8 cellular contexts compared by ENCODE assay signal in genomic region chr3:33055107-33055591, GRCh38. TPM values are rescaled to one million over a fixed set of nuclear protein-coding genes. Genes with fewer than 3 reads are reported as not detected.
DNase-seq lines count a peak whose midpoint lies in the region; ATAC-seq and TF ChIP-seq lines count a peak whose summit lies in the region.
"Not testable (repeated sequence)": the region's sequence is repeated elsewhere in the genome, so short reads cannot be mapped to it uniquely, and the experiment has no call there.

No MANE protein-coding gene starts in this region.

- CTCF ChIA-PET in activated CD4-positive, alpha-beta memory T cell treated with anti-CD3 and anti-CD28 coated beads, Interleukin-2, amount 10 ng/mL, durations not matched to agents 7 days and 5 days (lab: Charles Lee) = interaction anchor here (0.7 to 1.7 kb wide), 5 partner anchors 9 to 1920 kb away, joined by 3 to 9 read pairs (median 5); no protein-coding TSS in a partner anchor

- peaks cover 73% of the 10 kb centered on the region for H3K36me3 Mint-ChIP-seq in activated CD4-positive, alpha-beta memory T cell treated with anti-CD3 and anti-CD28 coated beads, Interleukin-2, amount 10 ng/mL, durations not matched to agents 7 days and 5 days (ENCODE audit: low read depth)
- H3K36me3 Mint-ChIP-seq in activated naive CD4-positive, alpha-beta T cell treated with anti-CD3 and anti-CD28 coated beads, Interleukin-2, amount 50 U/mL, for 72 hours = peaks cover 24 to 48% of the 10 kb centered on the region in 2 donors
- not testable (repeated sequence) for H3K36me3 Mint-ChIP-seq in natural killer cell

- peak; percentile 38 for DNase-seq in GF-D8 (lab: John Stamatoyannopoulos, UW)
- DNase-seq in KBM-7 = peak; percentile 70
- peak; percentile 17 for DNase-seq in SKM-1 treated with dmso at 0.1 percent for 144 hours (lab: John Stamatoyannopoulos, UW; ENCODE audit: unreplicated experiment)
- DNase-seq in activated CD4-positive, alpha-beta memory T cell treated with anti-CD3 and anti-CD28 coated beads, Interleukin-2, amount 10 ng/mL, durations not matched to agents 7 days and 5 days = peak; percentile 65
- DNase-seq in activated naive CD4-positive, alpha-beta T cell treated with anti-CD3 and anti-CD28 coated beads, Interleukin-2, amount 50 U/mL, for 72 hours (ENCODE audit: low spot score in 2 of 2); Right ventricle myocardium inferior (ENCODE audit: missing footprints); natural killer cell: not testable (repeated sequence)

- not testable (repeated sequence) for H3K4me1 ChIP-seq in thymus (ENCODE audit: control insufficient read depth, insufficient read depth, low read length)

- intact Hi-C loops in Right ventricle myocardium inferior (cut with DNase I); natural killer cell (cut with micrococcal nuclease): not testable (repeated sequence)

- peak; percentile 65 to 77 for ATAC-seq in activated naive CD4-positive, alpha-beta T cell treated with anti-CD3 and anti-CD28 coated beads, Interleukin-2, amount 50 U/mL, for 72 hours
- ATAC-seq in Right ventricle myocardium inferior (peak; percentile 54), natural killer cell (peak; percentile 41 to 74 (median 60))

- H3K27me3 ChIP-seq in thymus (ENCODE audit: control insufficient read depth, insufficient read depth) = not testable (repeated sequence)

- peak overlapping the region; percentile 71 for H3K4me3 Mint-ChIP-seq in activated CD4-positive, alpha-beta memory T cell treated with anti-CD3 and anti-CD28 coated beads, Interleukin-2, amount 10 ng/mL, durations not matched to agents 7 days and 5 days
- H3K4me3 Mint-ChIP-seq in natural killer cell = peak overlapping the region; percentile 57

- H3K9me3 Mint-ChIP-seq in activated CD4-positive, alpha-beta memory T cell treated with anti-CD3 and anti-CD28 coated beads, Interleukin-2, amount 10 ng/mL, durations not matched to agents 7 days and 5 days; activated naive CD4-positive, alpha-beta T cell treated with anti-CD3 and anti-CD28 coated beads, Interleukin-2, amount 50 U/mL, for 72 hours; natural killer cell: not testable (repeated sequence)

- not testable (repeated sequence) for H3K9me3 ChIP-seq in thymus (ENCODE audit: control insufficient read depth)

- not testable (repeated sequence) for H3K27me3 Mint-ChIP-seq in activated CD4-positive, alpha-beta memory T cell treated with anti-CD3 and anti-CD28 coated beads, Interleukin-2, amount 10 ng/mL, durations not matched to agents 7 days and 5 days; natural killer cell (ENCODE audit: low read depth in 2 of 2)

- not testable (repeated sequence) for TF ChIP-seq CTCF in natural killer cell (IDR thresholded peaks at IDR 0.05)

- H3K27ac ChIP-seq in thymus (ENCODE audit: low read depth) = peak overlapping the region; percentile 53

- H3K4me1 Mint-ChIP-seq in activated CD4-positive, alpha-beta memory T cell treated with anti-CD3 and anti-CD28 coated beads, Interleukin-2, amount 10 ng/mL, durations not matched to agents 7 days and 5 days = peaks cover 82% of the 10 kb centered on the region
- peaks cover 19 to 22% of the 10 kb centered on the region in 2 donors for H3K4me1 Mint-ChIP-seq in natural killer cell

- H3K36me3 ChIP-seq in thymus (ENCODE audit: control insufficient read depth, insufficient read depth) = peaks cover 10% of the 10 kb centered on the region

- POLR2A ChIA-PET in activated CD4-positive, alpha-beta memory T cell treated with anti-CD3 and anti-CD28 coated beads, Interleukin-2, amount 10 ng/mL, durations not matched to agents 7 days and 5 days (lab: Charles Lee) = interaction anchor here (1.0 to 2.8 kb wide), 5 partner anchors 9 to 26 kb away, joined by 3 to 29 read pairs (median 4); no protein-coding TSS in a partner anchor

- 40% methylated on average over 9 of the region's 9 CpGs for WGBS in thymus

- H3K4me3 ChIP-seq in thymus (ENCODE audit: low read length) = not testable (repeated sequence)

- H3K27ac Mint-ChIP-seq in activated CD4-positive, alpha-beta memory T cell treated with anti-CD3 and anti-CD28 coated beads, Interleukin-2, amount 10 ng/mL, durations not matched to agents 7 days and 5 days = peak overlapping the region; percentile 99
- H3K27ac Mint-ChIP-seq in activated naive CD4-positive, alpha-beta T cell treated with anti-CD3 and anti-CD28 coated beads, Interleukin-2, amount 50 U/mL, for 72 hours = peak overlapping the region; percentile 55 to 76
- peak overlapping the region; percentile 80 to 82 for H3K27ac Mint-ChIP-seq in natural killer cell

- in situ Hi-C loops in KBM-7 (cut with MboI; ENCODE audit: low pct_unique_long_range_greater_than_20kb, low sequenced_read_pairs) = not testable (repeated sequence)

RNA-seq across cellular contexts. Expression of gene GLB1, which starts 41.8 kb away (rescaled TPM):
- total RNA-seq in activated CD4-positive, alpha-beta memory T cell treated with anti-CD3 and anti-CD28 coated beads, Interleukin-2, amount 10 ng/mL, durations not matched to agents 7 days and 5 days = 10 to 100 TPM; 50.0 to 51.7 TPM
- 10 to 100 TPM; 28.9 to 60.2 TPM for total RNA-seq in activated naive CD4-positive, alpha-beta T cell treated with anti-CD3 and anti-CD28 coated beads, Interleukin-2, amount 50 U/mL, for 72 hours
- total RNA-seq in Right ventricle myocardium inferior = 19.6 TPM
- total RNA-seq in natural killer cell = 10 to 100 TPM; 27.6 to 39.3 (median 35.2) TPM
- polyA plus RNA-seq in thymus = 13.6 TPM

RNA-seq across cellular contexts. Expression of gene TMPPE, which starts 41.8 kb away (rescaled TPM):
- 1 to 10 TPM; 9.1 to 9.7 TPM for total RNA-seq in activated CD4-positive, alpha-beta memory T cell treated with anti-CD3 and anti-CD28 coated beads, Interleukin-2, amount 10 ng/mL, durations not matched to agents 7 days and 5 days
- 1 to 10 TPM; 3.6 to 9.5 TPM for total RNA-seq in activated naive CD4-positive, alpha-beta T cell treated with anti-CD3 and anti-CD28 coated beads, Interleukin-2, amount 50 U/mL, for 72 hours
- total RNA-seq in Right ventricle myocardium inferior (3.2 TPM), natural killer cell (10 to 100 TPM in 2 of 3 donors, 1 to 10 TPM in 1; 8.8 to 12.6 (median 12.0) TPM)
- 0.25 TPM for polyA plus RNA-seq in thymus

RNA-seq across cellular contexts. Expression of gene CRTAP, which starts 58.7 kb away (rescaled TPM):
- 10 to 100 TPM; 40.9 to 42.6 TPM for total RNA-seq in activated CD4-positive, alpha-beta memory T cell treated with anti-CD3 and anti-CD28 coated beads, Interleukin-2, amount 10 ng/mL, durations not matched to agents 7 days and 5 days
- total RNA-seq in activated naive CD4-positive, alpha-beta T cell treated with anti-CD3 and anti-CD28 coated beads, Interleukin-2, amount 50 U/mL, for 72 hours = 10 to 100 TPM; 44.1 to 66.6 TPM
- 93.4 TPM for total RNA-seq in Right ventricle myocardium inferior
- total RNA-seq in natural killer cell = 10 to 100 TPM; 32.4 to 38.2 (median 37.9) TPM
- 38.6 TPM for polyA plus RNA-seq in thymus
